In the genomic region with DNA sequence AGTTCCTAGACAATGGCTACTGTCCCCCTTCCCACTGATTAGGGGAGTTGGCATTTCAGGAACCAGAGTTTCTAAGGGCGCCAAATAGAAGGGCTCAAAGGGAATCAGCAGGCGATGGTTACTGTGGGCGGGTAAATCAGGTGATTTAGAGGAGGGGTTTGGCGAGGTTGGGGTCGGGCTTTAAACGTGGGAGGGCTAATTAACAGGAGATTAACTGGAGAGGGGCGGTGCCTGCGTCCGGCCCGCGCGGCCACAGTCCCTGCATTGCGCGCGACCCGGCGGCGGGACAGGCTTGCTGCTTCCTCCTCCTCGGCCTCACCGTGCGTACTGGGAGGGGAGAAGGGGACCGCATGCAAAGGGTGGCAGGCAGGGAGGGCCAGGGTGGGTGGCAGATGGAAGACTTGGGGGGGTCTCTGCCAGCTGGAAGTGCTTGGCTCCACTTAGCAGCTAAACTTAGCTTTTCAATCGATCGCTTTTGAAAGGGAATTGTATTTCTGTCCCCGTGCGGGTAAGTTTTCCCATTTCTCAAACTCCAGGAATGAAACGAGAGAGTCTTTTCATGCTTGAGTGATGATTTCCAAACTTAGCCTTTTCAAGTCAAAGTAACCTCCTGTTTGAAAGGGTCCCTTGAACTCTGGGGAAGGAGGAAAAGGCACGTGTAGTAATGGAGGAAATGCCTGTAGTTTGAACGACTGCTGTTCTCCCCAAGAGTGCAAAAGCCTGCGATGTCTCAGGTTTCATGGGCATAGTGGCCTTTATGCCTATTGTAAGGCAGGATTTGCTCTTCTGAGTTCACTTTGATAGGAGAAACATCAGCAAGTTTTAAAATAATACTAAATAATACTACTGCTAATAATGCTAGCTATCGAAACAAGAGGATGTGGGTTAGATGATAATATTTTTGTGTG, we compare ENCODE assay signal across 1 cellular context.
TF ChIP-seq lines count a peak whose summit lies in the region.

A gene with protein sequence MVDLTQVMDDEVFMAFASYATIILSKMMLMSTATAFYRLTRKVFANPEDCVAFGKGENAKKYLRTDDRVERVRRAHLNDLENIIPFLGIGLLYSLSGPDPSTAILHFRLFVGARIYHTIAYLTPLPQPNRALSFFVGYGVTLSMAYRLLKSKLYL (plus strand): TSS at position 255 of the 908 bp plus-strand sequence. CDS start 6,608 bp downstream, outside the sequence.

TF ChIP-seq in HepG2, 621 proteins besides CTCF, POLR2A, EP300 and RAD21 (continued from another document and continues in another):
- TF ChIP-seq, protein P1, sequence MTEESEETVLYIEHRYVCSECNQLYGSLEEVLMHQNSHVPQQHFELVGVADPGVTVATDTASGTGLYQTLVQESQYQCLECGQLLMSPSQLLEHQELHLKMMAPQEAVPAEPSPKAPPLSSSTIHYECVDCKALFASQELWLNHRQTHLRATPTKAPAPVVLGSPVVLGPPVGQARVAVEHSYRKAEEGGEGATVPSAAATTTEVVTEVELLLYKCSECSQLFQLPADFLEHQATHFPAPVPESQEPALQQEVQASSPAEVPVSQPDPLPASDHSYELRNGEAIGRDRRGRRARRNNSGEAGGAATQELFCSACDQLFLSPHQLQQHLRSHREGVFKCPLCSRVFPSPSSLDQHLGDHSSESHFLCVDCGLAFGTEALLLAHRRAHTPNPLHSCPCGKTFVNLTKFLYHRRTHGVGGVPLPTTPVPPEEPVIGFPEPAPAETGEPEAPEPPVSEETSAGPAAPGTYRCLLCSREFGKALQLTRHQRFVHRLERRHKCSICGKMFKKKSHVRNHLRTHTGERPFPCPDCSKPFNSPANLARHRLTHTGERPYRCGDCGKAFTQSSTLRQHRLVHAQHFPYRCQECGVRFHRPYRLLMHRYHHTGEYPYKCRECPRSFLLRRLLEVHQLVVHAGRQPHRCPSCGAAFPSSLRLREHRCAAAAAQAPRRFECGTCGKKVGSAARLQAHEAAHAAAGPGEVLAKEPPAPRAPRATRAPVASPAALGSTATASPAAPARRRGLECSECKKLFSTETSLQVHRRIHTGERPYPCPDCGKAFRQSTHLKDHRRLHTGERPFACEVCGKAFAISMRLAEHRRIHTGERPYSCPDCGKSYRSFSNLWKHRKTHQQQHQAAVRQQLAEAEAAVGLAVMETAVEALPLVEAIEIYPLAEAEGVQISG (CRISPR knock-in tag; IDR thresholded peaks at IDR 0.05): peak; percentile 58
- TF ChIP-seq ZEB1 (IDR thresholded peaks at IDR 0.05; ENCODE audit: insufficient replicate concordance, low read depth) (peak; percentile 42), YEATS4 (CRISPR knock-in tag; IDR thresholded peaks at IDR 0.05; ENCODE audit: borderline replicate concordance) (peak; percentile 79; the same call in 1 of the 2 replicates), KMT2A (CRISPR knock-in tag; IDR thresholded peaks at IDR 0.05) (peak; percentile 81), RNF2 (conservative IDR thresholded peaks at IDR 0.05; ENCODE audit: low read depth) (no peak), ZNF615 (CRISPR knock-in tag; IDR thresholded peaks at IDR 0.05; ENCODE audit: borderline replicate concordance) (0 out of 2 replicates have a peak, but pooled peaks have one; percentile 35), SMYD3 (CRISPR knock-in tag; IDR thresholded peaks at IDR 0.05) (peak; percentile 90), KDM5A (IDR thresholded peaks at IDR 0.05; ENCODE audit: borderline replicate concordance, low read length) (0 out of 2 replicates have a peak, but pooled peaks have one; percentile 27), FOXA1 (IDR thresholded peaks at IDR 0.05) (no peak), FOXA1 (CRISPR knock-in tag; IDR thresholded peaks at IDR 0.05) (0 out of 2 replicates have a peak, but pooled peaks have one; percentile 8), SOX5 (CRISPR knock-in tag; IDR thresholded peaks at IDR 0.05; ENCODE audit: borderline replicate concordance) (no peak), EZH2 (conservative IDR thresholded peaks at IDR 0.05; ENCODE audit: low read depth, low read length) (no peak), RORA (CRISPR knock-in tag; IDR thresholded peaks at IDR 0.05) (no peak), ZNF282 (IDR thresholded peaks at IDR 0.05; ENCODE audit: partially characterized antibody) (no peak), PHF8 (CRISPR knock-in tag; IDR thresholded peaks at IDR 0.05) (peak; percentile 71), ZNF263 (CRISPR knock-in tag; IDR thresholded peaks at IDR 0.05) (no peak), ZFYVE20 (CRISPR knock-in tag; IDR thresholded peaks at IDR 0.05; ENCODE audit: borderline replicate concordance, low read depth) (no peak), TMF1 (CRISPR knock-in tag; IDR thresholded peaks at IDR 0.05; ENCODE audit: low read depth) (0 out of 2 replicates have a peak, but pooled peaks have one; percentile 41), SP5 (CRISPR knock-in tag; IDR thresholded peaks at IDR 0.05; ENCODE audit: borderline replicate concordance, low read depth) (peak; percentile 36; the same call in 1 of the 2 replicates), ZFP36L1 (CRISPR knock-in tag; IDR thresholded peaks at IDR 0.05) (0 out of 2 replicates have a peak, but pooled peaks have one; percentile 52), SETDB1 (CRISPR knock-in tag; IDR thresholded peaks at IDR 0.05; ENCODE audit: borderline replicate concordance) (no peak), ZNF331 (CRISPR knock-in tag; IDR thresholded peaks at IDR 0.05) (no peak), PHF21A (CRISPR knock-in tag; IDR thresholded peaks at IDR 0.05) (peak; percentile 60; the same call in 1 of the 2 replicates), KDM1A (CRISPR knock-in tag; IDR thresholded peaks at IDR 0.05) (no peak), HDAC2 (CRISPR knock-in tag; IDR thresholded peaks at IDR 0.05) (no peak; the same call in 1 of the 2 replicates)
- TF ChIP-seq, protein P2, sequence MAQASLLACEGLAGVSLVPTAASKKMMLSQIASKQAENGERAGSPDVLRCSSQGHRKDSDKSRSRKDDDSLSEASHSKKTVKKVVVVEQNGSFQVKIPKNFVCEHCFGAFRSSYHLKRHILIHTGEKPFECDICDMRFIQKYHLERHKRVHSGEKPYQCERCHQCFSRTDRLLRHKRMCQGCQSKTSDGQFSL (CRISPR knock-in tag; IDR thresholded peaks at IDR 0.05): peak; percentile 75; the same call in 1 of the 2 replicates
- TF ChIP-seq, protein P3, sequence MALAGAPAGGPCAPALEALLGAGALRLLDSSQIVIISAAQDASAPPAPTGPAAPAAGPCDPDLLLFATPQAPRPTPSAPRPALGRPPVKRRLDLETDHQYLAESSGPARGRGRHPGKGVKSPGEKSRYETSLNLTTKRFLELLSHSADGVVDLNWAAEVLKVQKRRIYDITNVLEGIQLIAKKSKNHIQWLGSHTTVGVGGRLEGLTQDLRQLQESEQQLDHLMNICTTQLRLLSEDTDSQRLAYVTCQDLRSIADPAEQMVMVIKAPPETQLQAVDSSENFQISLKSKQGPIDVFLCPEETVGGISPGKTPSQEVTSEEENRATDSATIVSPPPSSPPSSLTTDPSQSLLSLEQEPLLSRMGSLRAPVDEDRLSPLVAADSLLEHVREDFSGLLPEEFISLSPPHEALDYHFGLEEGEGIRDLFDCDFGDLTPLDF (CRISPR knock-in tag; IDR thresholded peaks at IDR 0.05): peak; percentile 58; the same call in 1 of the 2 replicates
- TF ChIP-seq, protein P4, sequence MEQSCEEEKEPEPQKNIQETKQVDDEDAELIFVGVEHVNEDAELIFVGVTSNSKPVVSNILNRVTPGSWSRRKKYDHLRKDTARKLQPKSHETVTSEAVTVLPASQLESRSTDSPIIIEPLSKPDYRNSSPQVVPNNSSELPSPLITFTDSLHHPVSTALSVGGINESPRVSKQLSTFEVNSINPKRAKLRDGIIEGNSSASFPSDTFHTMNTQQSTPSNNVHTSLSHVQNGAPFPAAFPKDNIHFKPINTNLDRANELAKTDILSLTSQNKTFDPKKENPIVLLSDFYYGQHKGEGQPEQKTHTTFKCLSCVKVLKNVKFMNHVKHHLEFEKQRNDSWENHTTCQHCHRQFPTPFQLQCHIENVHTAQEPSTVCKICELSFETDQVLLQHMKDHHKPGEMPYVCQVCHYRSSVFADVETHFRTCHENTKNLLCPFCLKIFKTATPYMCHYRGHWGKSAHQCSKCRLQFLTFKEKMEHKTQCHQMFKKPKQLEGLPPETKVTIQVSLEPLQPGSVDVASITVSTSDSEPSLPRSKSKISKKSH (CRISPR knock-in tag; IDR thresholded peaks at IDR 0.05; ENCODE audit: borderline replicate concordance): no peak
- TF ChIP-seq, protein P5, sequence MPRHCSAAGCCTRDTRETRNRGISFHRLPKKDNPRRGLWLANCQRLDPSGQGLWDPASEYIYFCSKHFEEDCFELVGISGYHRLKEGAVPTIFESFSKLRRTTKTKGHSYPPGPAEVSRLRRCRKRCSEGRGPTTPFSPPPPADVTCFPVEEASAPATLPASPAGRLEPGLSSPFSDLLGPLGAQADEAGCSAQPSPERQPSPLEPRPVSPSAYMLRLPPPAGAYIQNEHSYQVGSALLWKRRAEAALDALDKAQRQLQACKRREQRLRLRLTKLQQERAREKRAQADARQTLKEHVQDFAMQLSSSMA (CRISPR knock-in tag; IDR thresholded peaks at IDR 0.05): 0 out of 2 replicates have a peak, but pooled peaks have one; percentile 22
- TF ChIP-seq, protein P6, sequence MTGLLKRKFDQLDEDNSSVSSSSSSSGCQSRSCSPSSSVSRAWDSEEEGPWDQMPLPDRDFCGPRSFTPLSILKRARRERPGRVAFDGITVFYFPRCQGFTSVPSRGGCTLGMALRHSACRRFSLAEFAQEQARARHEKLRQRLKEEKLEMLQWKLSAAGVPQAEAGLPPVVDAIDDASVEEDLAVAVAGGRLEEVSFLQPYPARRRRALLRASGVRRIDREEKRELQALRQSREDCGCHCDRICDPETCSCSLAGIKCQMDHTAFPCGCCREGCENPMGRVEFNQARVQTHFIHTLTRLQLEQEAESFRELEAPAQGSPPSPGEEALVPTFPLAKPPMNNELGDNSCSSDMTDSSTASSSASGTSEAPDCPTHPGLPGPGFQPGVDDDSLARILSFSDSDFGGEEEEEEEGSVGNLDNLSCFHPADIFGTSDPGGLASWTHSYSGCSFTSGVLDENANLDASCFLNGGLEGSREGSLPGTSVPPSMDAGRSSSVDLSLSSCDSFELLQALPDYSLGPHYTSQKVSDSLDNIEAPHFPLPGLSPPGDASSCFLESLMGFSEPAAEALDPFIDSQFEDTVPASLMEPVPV (CRISPR knock-in tag; IDR thresholded peaks at IDR 0.05): no peak
- TF ChIP-seq, protein P7, sequence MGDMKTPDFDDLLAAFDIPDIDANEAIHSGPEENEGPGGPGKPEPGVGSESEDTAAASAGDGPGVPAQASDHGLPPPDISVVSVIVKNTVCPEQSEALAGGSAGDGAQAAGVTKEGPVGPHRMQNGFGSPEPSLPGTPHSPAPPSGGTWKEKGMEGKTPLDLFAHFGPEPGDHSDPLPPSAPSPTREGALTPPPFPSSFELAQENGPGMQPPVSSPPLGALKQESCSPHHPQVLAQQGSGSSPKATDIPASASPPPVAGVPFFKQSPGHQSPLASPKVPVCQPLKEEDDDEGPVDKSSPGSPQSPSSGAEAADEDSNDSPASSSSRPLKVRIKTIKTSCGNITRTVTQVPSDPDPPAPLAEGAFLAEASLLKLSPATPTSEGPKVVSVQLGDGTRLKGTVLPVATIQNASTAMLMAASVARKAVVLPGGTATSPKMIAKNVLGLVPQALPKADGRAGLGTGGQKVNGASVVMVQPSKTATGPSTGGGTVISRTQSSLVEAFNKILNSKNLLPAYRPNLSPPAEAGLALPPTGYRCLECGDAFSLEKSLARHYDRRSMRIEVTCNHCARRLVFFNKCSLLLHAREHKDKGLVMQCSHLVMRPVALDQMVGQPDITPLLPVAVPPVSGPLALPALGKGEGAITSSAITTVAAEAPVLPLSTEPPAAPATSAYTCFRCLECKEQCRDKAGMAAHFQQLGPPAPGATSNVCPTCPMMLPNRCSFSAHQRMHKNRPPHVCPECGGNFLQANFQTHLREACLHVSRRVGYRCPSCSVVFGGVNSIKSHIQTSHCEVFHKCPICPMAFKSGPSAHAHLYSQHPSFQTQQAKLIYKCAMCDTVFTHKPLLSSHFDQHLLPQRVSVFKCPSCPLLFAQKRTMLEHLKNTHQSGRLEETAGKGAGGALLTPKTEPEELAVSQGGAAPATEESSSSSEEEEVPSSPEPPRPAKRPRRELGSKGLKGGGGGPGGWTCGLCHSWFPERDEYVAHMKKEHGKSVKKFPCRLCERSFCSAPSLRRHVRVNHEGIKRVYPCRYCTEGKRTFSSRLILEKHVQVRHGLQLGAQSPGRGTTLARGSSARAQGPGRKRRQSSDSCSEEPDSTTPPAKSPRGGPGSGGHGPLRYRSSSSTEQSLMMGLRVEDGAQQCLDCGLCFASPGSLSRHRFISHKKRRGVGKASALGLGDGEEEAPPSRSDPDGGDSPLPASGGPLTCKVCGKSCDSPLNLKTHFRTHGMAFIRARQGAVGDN (CRISPR knock-in tag; IDR thresholded peaks at IDR 0.05): peak; percentile 87
- TF ChIP-seq, protein P8, sequence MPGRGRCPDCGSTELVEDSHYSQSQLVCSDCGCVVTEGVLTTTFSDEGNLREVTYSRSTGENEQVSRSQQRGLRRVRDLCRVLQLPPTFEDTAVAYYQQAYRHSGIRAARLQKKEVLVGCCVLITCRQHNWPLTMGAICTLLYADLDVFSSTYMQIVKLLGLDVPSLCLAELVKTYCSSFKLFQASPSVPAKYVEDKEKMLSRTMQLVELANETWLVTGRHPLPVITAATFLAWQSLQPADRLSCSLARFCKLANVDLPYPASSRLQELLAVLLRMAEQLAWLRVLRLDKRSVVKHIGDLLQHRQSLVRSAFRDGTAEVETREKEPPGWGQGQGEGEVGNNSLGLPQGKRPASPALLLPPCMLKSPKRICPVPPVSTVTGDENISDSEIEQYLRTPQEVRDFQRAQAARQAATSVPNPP (CRISPR knock-in tag; IDR thresholded peaks at IDR 0.05): peak; percentile 81; the same call in 1 of the 2 replicates
- TF ChIP-seq, protein P9, sequence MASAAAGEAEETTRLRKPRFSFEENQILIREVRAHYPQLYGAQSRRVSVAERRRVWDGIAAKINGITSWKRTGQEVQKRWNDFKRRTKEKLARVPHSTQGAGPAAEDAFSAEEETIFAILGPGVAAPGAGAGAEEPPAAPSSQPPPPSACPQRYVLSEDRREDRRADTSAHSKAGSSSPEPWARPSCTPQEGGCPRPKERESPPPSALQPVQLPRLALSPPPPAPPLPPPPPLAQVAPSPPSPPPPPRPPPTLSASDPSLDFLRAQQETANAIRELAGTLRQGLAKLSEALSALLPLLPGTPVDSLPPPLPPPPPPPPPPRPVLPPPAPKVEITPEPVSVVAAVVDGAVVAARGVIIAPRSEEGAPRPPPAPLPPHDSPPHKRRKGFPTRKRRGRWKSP (CRISPR knock-in tag; IDR thresholded peaks at IDR 0.05): peak; percentile 30; the same call in 1 of the 2 replicates
- TF ChIP-seq, protein P10, sequence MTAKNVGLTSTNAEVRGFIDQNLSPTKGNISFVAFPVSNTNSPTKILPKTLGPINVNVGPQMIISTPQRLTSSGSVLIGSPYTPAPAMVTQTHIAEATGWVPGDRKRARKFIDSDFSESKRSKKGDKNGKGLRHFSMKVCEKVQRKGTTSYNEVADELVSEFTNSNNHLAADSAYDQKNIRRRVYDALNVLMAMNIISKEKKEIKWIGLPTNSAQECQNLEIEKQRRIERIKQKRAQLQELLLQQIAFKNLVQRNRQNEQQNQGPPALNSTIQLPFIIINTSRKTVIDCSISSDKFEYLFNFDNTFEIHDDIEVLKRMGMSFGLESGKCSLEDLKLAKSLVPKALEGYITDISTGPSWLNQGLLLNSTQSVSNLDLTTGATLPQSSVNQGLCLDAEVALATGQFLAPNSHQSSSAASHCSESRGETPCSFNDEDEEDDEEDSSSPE (CRISPR knock-in tag; IDR thresholded peaks at IDR 0.05): 0 out of 2 replicates have a peak, but pooled peaks have one; percentile 36
- TF ChIP-seq, protein P11, sequence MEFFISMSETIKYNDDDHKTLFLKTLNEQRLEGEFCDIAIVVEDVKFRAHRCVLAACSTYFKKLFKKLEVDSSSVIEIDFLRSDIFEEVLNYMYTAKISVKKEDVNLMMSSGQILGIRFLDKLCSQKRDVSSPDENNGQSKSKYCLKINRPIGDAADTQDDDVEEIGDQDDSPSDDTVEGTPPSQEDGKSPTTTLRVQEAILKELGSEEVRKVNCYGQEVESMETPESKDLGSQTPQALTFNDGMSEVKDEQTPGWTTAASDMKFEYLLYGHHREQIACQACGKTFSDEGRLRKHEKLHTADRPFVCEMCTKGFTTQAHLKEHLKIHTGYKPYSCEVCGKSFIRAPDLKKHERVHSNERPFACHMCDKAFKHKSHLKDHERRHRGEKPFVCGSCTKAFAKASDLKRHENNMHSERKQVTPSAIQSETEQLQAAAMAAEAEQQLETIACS (CRISPR knock-in tag; IDR thresholded peaks at IDR 0.05): peak; percentile 89
